In genomic region chr13:106377341-106377740, GRCh38 we compare ENCODE assay signal across 16 cellular contexts.
A peak's percentile ranks its signal among the peaks of the same experiment; 100 is the strongest.
DNase-seq lines count a peak whose midpoint lies in the region; TF ChIP-seq lines count a peak whose summit lies in the region.
"Had no signal": no experiment of that assay in that cellular context is flagged by ENCODE, and none has a peak within 500 bp of the region (broad histone marks: within the 10 kb centered on the region; RNA-seq: fewer than 3 reads in every experiment).

No MANE protein-coding gene starts in this region.

- CTCF ChIA-PET in HEK293 (lab: Yijun Ruan, JAX): no interaction called here

- H2AFZ ChIP-seq in osteoblast (ENCODE audit: low read length): no peak overlapping the region
- H2AFZ ChIP-seq: GM23248 had no signal

- H3K4me3 ChIP-seq in HEK293 (ENCODE audit: low read depth, low read length) (no peak overlapping the region), SJSA1 (no peak overlapping the region), osteoblast (ENCODE audit: insufficient read depth, low read length) (no peak overlapping the region)
- H3K4me3 ChIP-seq in effector memory CD4-positive, alpha-beta T cell (ENCODE audit: insufficient read depth, low read depth, low read length, poor library complexity, severe bottlenecking): no peak overlapping the region
- H3K4me3 ChIP-seq: BLaER1, GM23248, HAP-1 had no signal

- no peaks in the 10 kb centered on the region for H3K27me3 ChIP-seq in SJSA1 (replicated peaks)
- no peaks in the 10 kb centered on the region for H3K27me3 ChIP-seq in osteoblast (ENCODE audit: insufficient read depth, low read length)
- H3K27me3 ChIP-seq in effector memory CD4-positive, alpha-beta T cell (replicated peaks; ENCODE audit: control insufficient read depth, insufficient read depth, low read length, poor library complexity, severe bottlenecking): no peaks in the 10 kb centered on the region
- H3K27me3 ChIP-seq: BLaER1 had no signal

- no peaks in the 10 kb centered on the region for H4K20me1 ChIP-seq in osteoblast (ENCODE audit: insufficient read depth, low read length)

- H3K4me2 ChIP-seq in osteoblast (ENCODE audit: insufficient read depth, low read length): no peak overlapping the region
- H3K4me2 ChIP-seq: BLaER1 had no signal

- no peak overlapping the region; the same call in 1 of the 2 replicates for H3K27ac ChIP-seq in HEK293 (ENCODE audit: extremely low read depth, low read depth, low read length)
- peak overlapping the region; percentile 55 for H3K27ac ChIP-seq in SJSA1
- H3K27ac ChIP-seq in osteoblast (ENCODE audit: low read depth, low read length): peak overlapping the region; percentile 69
- no peak overlapping the region for H3K27ac ChIP-seq in effector memory CD4-positive, alpha-beta T cell (ENCODE audit: insufficient read depth, low read length, poor library complexity, severe bottlenecking)
- H3K27ac ChIP-seq: BLaER1, GM23248, HL-60 had no signal

- DNase-seq in SJSA1 (ENCODE audit: low read depth in 1 of 2, low spot score in 2 of 2) (no peak), osteoblast (ENCODE audit: insufficient read length, low spot score, missing footprints) (no peak), cardiac septum (ENCODE audit: low spot score) (no peak), NCI-H446 treated with DMSO at 0.1 percent for 48 hours (lab: John Stamatoyannopoulos, UW) (no peak)
- no peak for DNase-seq in effector memory CD4-positive, alpha-beta T cell
- DNase-seq in effector CD4-positive, alpha-beta T cell: no peak
- DNase-seq: 8988T; CD8-positive, alpha-beta T cell; COR-L47; DMS 273 treated with DMSO at 0.1 percent for 48 hours; GM23248; HFFc6 had no signal

- H3K79me2 ChIP-seq in osteoblast (ENCODE audit: insufficient read depth, low read length): no peaks in the 10 kb centered on the region

- POLR2A ChIA-PET in HEK293 (lab: Yijun Ruan, JAX): no interaction called here

- TF ChIP-seq CTCF in HEK293 (tag by site-specific recombination; IDR thresholded peaks at IDR 0.05): no peak
- no peak for TF ChIP-seq CTCF in osteoblast (IDR thresholded peaks at IDR 0.05; ENCODE audit: extremely low read depth, low read depth, low read length)

- H3K9me3 ChIP-seq in HEK293 (ENCODE audit: control insufficient read depth, insufficient read depth, low read depth, low read length) (no peaks in the 10 kb centered on the region), SJSA1 (replicated peaks) (no peaks in the 10 kb centered on the region), osteoblast (ENCODE audit: low read depth, low read length) (no peaks in the 10 kb centered on the region)
- no peaks in the 10 kb centered on the region for H3K9me3 ChIP-seq in effector memory CD4-positive, alpha-beta T cell (ENCODE audit: control insufficient read depth, low read length)
- H3K9me3 ChIP-seq: BLaER1, HAP-1 had no signal

- intact Hi-C loops in cardiac septum (cut with DNase I): no loop called here

- H3K36me3 ChIP-seq in HEK293 (ENCODE audit: control insufficient read depth in 2 of 2, insufficient read depth in 1 of 2, low read length in 2 of 2) (no peaks in the 10 kb centered on the region), SJSA1 (no peaks in the 10 kb centered on the region), osteoblast (ENCODE audit: insufficient read depth, low read length) (no peaks in the 10 kb centered on the region)
- H3K36me3 ChIP-seq in effector memory CD4-positive, alpha-beta T cell (ENCODE audit: control insufficient read depth, insufficient read depth, low read length): no peaks in the 10 kb centered on the region
- H3K36me3 ChIP-seq: BLaER1, HAP-1 had no signal

- peaks cover 16% of the 10 kb centered on the region for H3K4me1 ChIP-seq in HEK293 (ENCODE audit: control insufficient read depth, insufficient read depth, low read length)
- peaks cover 70% of the 10 kb centered on the region for H3K4me1 ChIP-seq in SJSA1 (replicated peaks)
- peaks cover 41% of the 10 kb centered on the region for H3K4me1 ChIP-seq in osteoblast (ENCODE audit: insufficient read depth, low read length)
- no peaks in the 10 kb centered on the region for H3K4me1 ChIP-seq in effector memory CD4-positive, alpha-beta T cell (ENCODE audit: control insufficient read depth, insufficient read depth, low read length, poor library complexity, severe bottlenecking)

TF ChIP-seq in HEK293, 187 proteins besides CTCF, POLR2A, EP300 and RAD21:
- TF ChIP-seq ZNF548 (tag by site-specific recombination; IDR thresholded peaks at IDR 0.05) (peak; percentile 31; the same call in 1 of the 2 replicates), ZNF292 (tag by site-specific recombination; IDR thresholded peaks at IDR 0.05; ENCODE audit: borderline replicate concordance, low read depth) (no peak)
TF ChIP-seq in HEK293: peak in this region for 1.

Comparison
In these comparisons a context has a peak if more than half of its experiments do, and no peak if none do; other contexts are left out.
1. H3K27ac ChIP-seq: peak in SJSA1 (single experiment) and osteoblast (single experiment); none in HEK293 (single experiment) and effector memory CD4-positive, alpha-beta T cell (single experiment).